Comparison of ENCODE assay signal across 29 cellular contexts in genomic region chr4:158965208-158965607, GRCh38.
"Had no signal": no experiment of that assay in that cellular context is flagged by ENCODE, and none has a peak within 500 bp of the region (broad histone marks: within the 10 kb centered on the region; RNA-seq: fewer than 3 reads in every experiment).

No MANE protein-coding gene starts in this region.

- H3K4me2 ChIP-seq: hepatocyte, smooth muscle cell had no signal

- FAIRE-seq: colon, endometrium, pancreas had no signal

- H3K4me1 ChIP-seq: gastrocnemius medialis, pancreas, psoas muscle, right atrium auricular region, upper lobe of left lung had no signal

- H3K36me3 ChIP-seq: gastrocnemius medialis, pancreas, right atrium auricular region, upper lobe of left lung had no signal

- H3K27ac Mint-ChIP-seq: activated CD4-positive, alpha-beta T cell treated with anti-CD3 and anti-CD28 coated beads, Interleukin-2, amount 10 ng/mL, durations not matched to agents 7 days and 5 days; activated CD8-positive, alpha-beta T cell treated with anti-CD3 and anti-CD28 coated beads for 36 hours; activated naive CD4-positive, alpha-beta T cell treated with anti-CD3 and anti-CD28 coated beads, Interleukin-2, amount 50 U/mL, for 72 hours; activated T-cell treated with anti-CD3 and anti-CD28 coated beads, Interleukin-2, amount 50 U/mL, for 72 hours; naive thymus-derived CD8-positive, alpha-beta T cell; stimulated activated memory B cell treated with anti-CD40 and anti-IgM and Interleukin-4, amounts not matched to agents 10 μg/mL and 1 μg/mL and 100 μg/mL, for 72 hours; stimulated activated naive CD8-positive, alpha-beta T cell treated with anti-CD3 and anti-CD28 coated beads, Interleukin-15, amount 100 ng/mL, for 72 hours had no signal

- H2AFZ ChIP-seq: hepatocyte had no signal

- DNase-seq: activated CD4-positive, alpha-beta T cell treated with anti-CD3 and anti-CD28 coated beads, Interleukin-2, amount 10 ng/mL, durations not matched to agents 7 days and 5 days; activated CD4-positive, CD25-positive, alpha-beta regulatory T cell treated with anti-CD3 and anti-CD28 coated beads, Interleukin-2, amount 50 U/mL, for 72 hours; activated CD8-positive, alpha-beta T cell treated with anti-CD3 and anti-CD28 coated beads for 36 hours; activated naive CD4-positive, alpha-beta T cell; activated T-cell treated with anti-CD3 and anti-CD28 coated beads, Interleukin-2, amount 50 U/mL, for 72 hours; effector CD8-positive, alpha-beta T cell; gastrocnemius medialis; islet precursor cell; left cardiac atrium; naive thymus-derived CD8-positive, alpha-beta T cell; nucleus accumbens; pancreas; psoas muscle; stimulated activated CD4-positive, alpha-beta T cell treated with anti-CD3 and anti-CD28 coated beads, Interleukin-1b, Interleukin-23, amount 100 ng/mL, for 48 hours; stimulated activated CD4-positive, alpha-beta T cell treated with anti-CD3 and anti-CD28 coated beads, Interleukin-4, amount 100 ng/mL, for 4 hours; stimulated activated CD8-positive, alpha-beta memory T cell treated with anti-CD3 and anti-CD28 coated beads, Interleukin-4, amount 100 ng/mL, for 48 hours; stimulated activated naive CD8-positive, alpha-beta T cell treated with anti-CD3 and anti-CD28 coated beads, Interleukin-15, amount 100 ng/mL, for 72 hours; substantia nigra; T-helper 2 cell; upper lobe of left lung had no signal

- H3K4me1 Mint-ChIP-seq: activated CD4-positive, alpha-beta T cell treated with anti-CD3 and anti-CD28 coated beads, Interleukin-2, amount 10 ng/mL, durations not matched to agents 7 days and 5 days; stimulated activated memory B cell treated with anti-CD40 and anti-IgM and Interleukin-4, amounts not matched to agents 10 μg/mL and 1 μg/mL and 100 μg/mL, for 72 hours; stimulated activated naive CD8-positive, alpha-beta T cell treated with anti-CD3 and anti-CD28 coated beads, Interleukin-15, amount 100 ng/mL, for 72 hours had no signal

- ATAC-seq: activated CD8-positive, alpha-beta T cell treated with anti-CD3 and anti-CD28 coated beads for 36 hours; activated naive CD4-positive, alpha-beta T cell treated with anti-CD3 and anti-CD28 coated beads, Interleukin-2, amount 50 U/mL, for 72 hours; activated T-cell treated with anti-CD3 and anti-CD28 coated beads, Interleukin-2, amount 50 U/mL, for 72 hours; gastrocnemius medialis; left cardiac atrium; naive thymus-derived CD8-positive, alpha-beta T cell; pancreas; psoas muscle; stimulated activated memory B cell treated with anti-CD40 and anti-IgM and Interleukin-4, amounts not matched to agents 10 μg/mL and 1 μg/mL and 100 μg/mL, for 72 hours; stimulated activated naive CD8-positive, alpha-beta T cell treated with anti-CD3 and anti-CD28 coated beads, Interleukin-15, amount 100 ng/mL, for 72 hours had no signal

- H3K27me3 ChIP-seq: gastrocnemius medialis, hepatocyte, pancreas, right atrium auricular region, upper lobe of left lung had no signal

- H3K27me3 Mint-ChIP-seq: stimulated activated naive CD8-positive, alpha-beta T cell treated with anti-CD3 and anti-CD28 coated beads, Interleukin-15, amount 100 ng/mL, for 72 hours had no signal

- H3K27ac ChIP-seq: epithelial cell of prostate, gastrocnemius medialis, hepatocyte, pancreas, psoas muscle, right atrium auricular region, upper lobe of left lung had no signal

- H3K36me3 Mint-ChIP-seq: activated naive CD4-positive, alpha-beta T cell treated with anti-CD3 and anti-CD28 coated beads, Interleukin-2, amount 50 U/mL, for 72 hours; stimulated activated memory B cell treated with anti-CD40 and anti-IgM and Interleukin-4, amounts not matched to agents 10 μg/mL and 1 μg/mL and 100 μg/mL, for 72 hours had no signal

- H3K4me3 Mint-ChIP-seq: activated CD4-positive, alpha-beta T cell treated with anti-CD3 and anti-CD28 coated beads, Interleukin-2, amount 10 ng/mL, durations not matched to agents 7 days and 5 days; activated CD8-positive, alpha-beta T cell treated with anti-CD3 and anti-CD28 coated beads for 36 hours; activated T-cell treated with anti-CD3 and anti-CD28 coated beads, Interleukin-2, amount 50 U/mL, for 72 hours; naive thymus-derived CD8-positive, alpha-beta T cell; neural crest cell; stimulated activated memory B cell treated with anti-CD40 and anti-IgM and Interleukin-4, amounts not matched to agents 10 μg/mL and 1 μg/mL and 100 μg/mL, for 72 hours; stimulated activated naive CD8-positive, alpha-beta T cell treated with anti-CD3 and anti-CD28 coated beads, Interleukin-15, amount 100 ng/mL, for 72 hours had no signal

- H3K9me3 Mint-ChIP-seq: activated CD4-positive, alpha-beta T cell treated with anti-CD3 and anti-CD28 coated beads, Interleukin-2, amount 10 ng/mL, durations not matched to agents 7 days and 5 days; activated CD8-positive, alpha-beta T cell treated with anti-CD3 and anti-CD28 coated beads for 36 hours; neural crest cell had no signal

- H3K4me3 ChIP-seq: gastrocnemius medialis, hepatocyte, pancreas, psoas muscle, right atrium auricular region, smooth muscle cell, upper lobe of left lung had no signal

- H3K9me3 ChIP-seq: gastrocnemius medialis, pancreas, psoas muscle, right atrium auricular region, upper lobe of left lung had no signal

- H3K79me2 ChIP-seq: hepatocyte had no signal
